Comparison of ENCODE assay signal across 11 cellular contexts in genomic region chr1:111720274-111720976, GRCh38. TPM values are rescaled to one million over a fixed set of nuclear protein-coding genes. Genes with fewer than 3 reads are reported as not detected.
A peak's percentile ranks its signal among the peaks of the same experiment; 100 is the strongest.
DNase-seq lines count a peak whose midpoint lies in the region; ATAC-seq and TF ChIP-seq lines count a peak whose summit lies in the region.
"Had no signal": no experiment of that assay in that cellular context is flagged by ENCODE, and none has a peak within 500 bp of the region (broad histone marks: within the 10 kb centered on the region; RNA-seq: fewer than 3 reads in every experiment).

No MANE protein-coding gene starts in this region.

- peaks cover 4% of the 10 kb centered on the region for H3K36me3 Mint-ChIP-seq in natural killer cell treated with Interleukin-12 subunit alpha and Interleukin-12 subunit beta and Interleukin-15 and Interleukin-18, amount 100 ng/mL, for 72 hours

- H3K4me1 Mint-ChIP-seq in natural killer cell treated with Interleukin-12 subunit alpha and Interleukin-12 subunit beta and Interleukin-15 and Interleukin-18, amount 100 ng/mL, for 72 hours (ENCODE audit: low read depth in 2 of 2), result peaks cover 19 to 23% of the 10 kb centered on the region in 2 donors

- no peak for TF ChIP-seq CTCF in AG04450 (IDR thresholded peaks at IDR 0.05; ENCODE audit: low read depth, low read length)
- TF ChIP-seq CTCF in esophagus squamous epithelium (IDR thresholded peaks at IDR 0.05), result no peak

- H3K27me3 ChIP-seq in AG04450 (ENCODE audit: control insufficient read depth, insufficient read depth, low read length), result no peaks in the 10 kb centered on the region
- H3K27me3 ChIP-seq in SJSA1 (replicated peaks), result no peaks in the 10 kb centered on the region
- no peaks in the 10 kb centered on the region for H3K27me3 ChIP-seq in esophagus squamous epithelium

- H3K9me3 Mint-ChIP-seq in natural killer cell treated with Interleukin-12 subunit alpha and Interleukin-12 subunit beta and Interleukin-15 and Interleukin-18, amount 100 ng/mL, for 72 hours, result no peaks in the 10 kb centered on the region
- H3K9me3 Mint-ChIP-seq: activated naive CD8-positive, alpha-beta T cell treated with anti-CD3 and anti-CD28 coated beads for 36 hours had no signal

- H3K9me3 ChIP-seq in AG04450 (ENCODE audit: control insufficient read depth, insufficient read depth, low read length), result no peaks in the 10 kb centered on the region
- no peaks in the 10 kb centered on the region for H3K9me3 ChIP-seq in SJSA1 (replicated peaks)
- H3K9me3 ChIP-seq in esophagus squamous epithelium, result no peaks in the 10 kb centered on the region

- no peak overlapping the region for H3K4me3 Mint-ChIP-seq in natural killer cell treated with Interleukin-12 subunit alpha and Interleukin-12 subunit beta and Interleukin-15 and Interleukin-18, amount 100 ng/mL, for 72 hours
- H3K4me3 Mint-ChIP-seq: activated naive CD8-positive, alpha-beta T cell treated with anti-CD3 and anti-CD28 coated beads for 36 hours had no signal

- peak in 1 of 2 donors; percentile 42 for ATAC-seq in natural killer cell treated with Interleukin-12 subunit alpha and Interleukin-12 subunit beta and Interleukin-15 and Interleukin-18, amount 100 ng/mL, for 72 hours

- DNase-seq in AG04450 (ENCODE audit: low read depth, low spot score) (no peak), SJSA1 (ENCODE audit: low read depth in 1 of 2, low spot score in 2 of 2) (peak; percentile 84 to 85), esophagus squamous epithelium (lab: John Stamatoyannopoulos, UW) (no peak), KG1 (lab: John Stamatoyannopoulos, UW) (no peak), UCSD-AML1 (lab: John Stamatoyannopoulos, UW; ENCODE audit: unreplicated experiment) (no peak), NCI-H2227 (lab: John Stamatoyannopoulos, UW; ENCODE audit: unreplicated experiment) (no peak)
- no peak for DNase-seq in natural killer cell treated with Interleukin-12 subunit alpha and Interleukin-12 subunit beta and Interleukin-15 and Interleukin-18, amount 100 ng/mL, for 72 hours (ENCODE audit: low spot score)
- no peak for DNase-seq in activated effector memory CD4-positive, alpha-beta T cell treated with Interleukin-2 at 50 U/mL for 16 hours
- DNase-seq: activated naive CD8-positive, alpha-beta T cell treated with anti-CD3 and anti-CD28 coated beads for 36 hours; kidney; NCI-H2227 treated with DMSO at 0.1 percent for 48 hours had no signal

- POLR2A ChIA-PET in AG04450 (lab: Yijun Ruan, JAX), result no interaction called here

- intact Hi-C loops in esophagus squamous epithelium (cut with DNase I), result no loop called here

- H3K4me1 ChIP-seq in SJSA1 (replicated peaks) (peaks cover 49% of the 10 kb centered on the region), esophagus squamous epithelium (peaks cover 18 to 64% (median 32%) of the 10 kb centered on the region in 3 donors)

- CTCF ChIA-PET in AG04450 (lab: Charles Lee), result interaction anchor here (0.7 to 1.4 kb wide), 4 partner anchors 27 to 239 kb away, joined by 3 to 4 read pairs (median 4); no protein-coding TSS in a partner anchor

- peaks cover 6% of the 10 kb centered on the region for H3K36me3 ChIP-seq in SJSA1
- H3K36me3 ChIP-seq in esophagus squamous epithelium, result peaks cover 0 to 10% (median 0%) of the 10 kb centered on the region in 3 donors

- peak overlapping the region; percentile 21 for H3K27ac ChIP-seq in AG04450 (ENCODE audit: low read depth, low read length)
- peak overlapping the region; percentile 88 for H3K27ac ChIP-seq in SJSA1
- peak overlapping the region; percentile 18 to 57 (median 36) for H3K27ac ChIP-seq in esophagus squamous epithelium

- H3K27me3 Mint-ChIP-seq in natural killer cell treated with Interleukin-12 subunit alpha and Interleukin-12 subunit beta and Interleukin-15 and Interleukin-18, amount 100 ng/mL, for 72 hours, result no peaks in the 10 kb centered on the region
- H3K27me3 Mint-ChIP-seq: activated naive CD8-positive, alpha-beta T cell treated with anti-CD3 and anti-CD28 coated beads for 36 hours had no signal

- WGBS in esophagus squamous epithelium, 2 donors, result 51 to 54% methylated on average over 7 of the region's 7 CpGs

- H3K27ac Mint-ChIP-seq in natural killer cell treated with Interleukin-12 subunit alpha and Interleukin-12 subunit beta and Interleukin-15 and Interleukin-18, amount 100 ng/mL, for 72 hours, result peak overlapping the region; percentile 3 to 28
- H3K27ac Mint-ChIP-seq: activated naive CD8-positive, alpha-beta T cell treated with anti-CD3 and anti-CD28 coated beads for 36 hours had no signal

- no peak for TF ChIP-seq POLR2A in esophagus squamous epithelium (IDR thresholded peaks at IDR 0.05)

- H3K4me3 ChIP-seq in AG04450 (ENCODE audit: low read depth, low read length) (no peak overlapping the region), SJSA1 (no peak overlapping the region), esophagus squamous epithelium (no peak overlapping the region)

RNA-seq across cellular contexts. Expression of gene INKA2, which starts 18.8 kb away (rescaled TPM):
- 2.3 and 2.7 TPM in 2 replicates for polyA plus RNA-seq in AG04450 (2011; rRNA removed)
- 4.0 and 5.8 TPM in 2 replicates for polyA minus RNA-seq in AG04450 (2011; rRNA and poly(A)+ RNA removed)
- 3.4 and 5.4 TPM in 2 replicates for total RNA-seq in SJSA1 (2014; rRNA removed; shearing (Covaris generic))
- total RNA-seq in esophagus squamous epithelium, result 1 to 10 TPM; 2.1 to 4.6 (median 3.9) TPM
- total RNA-seq in natural killer cell treated with Interleukin-12 subunit alpha and Interleukin-12 subunit beta and Interleukin-15 and Interleukin-18, amount 100 ng/mL, for 72 hours, result under 1 TPM in 1 of 2 donors, not detected in 1; 0.45 TPM

RNA-seq across cellular contexts. Expression of gene DDX20, which starts 35.3 kb away (rescaled TPM):
- 8.2 and 12.3 TPM in 2 replicates for polyA plus RNA-seq in AG04450 (2011; rRNA removed)
- 7.4 and 13.5 TPM in 2 replicates for polyA minus RNA-seq in AG04450 (2011; rRNA and poly(A)+ RNA removed)
- 22.8 and 37.8 TPM in 2 replicates for total RNA-seq in SJSA1 (2014; rRNA removed; shearing (Covaris generic))
- total RNA-seq in esophagus squamous epithelium, result 10 to 100 TPM in 3 of 4 donors, 1 to 10 TPM in 1; 7.2 to 23.8 (median 11.5) TPM
- total RNA-seq in natural killer cell treated with Interleukin-12 subunit alpha and Interleukin-12 subunit beta and Interleukin-15 and Interleukin-18, amount 100 ng/mL, for 72 hours, result 10 to 100 TPM; 18.5 to 22.7 TPM

Comparison
In these comparisons a context has a peak if more than half of its experiments do, and no peak if none do; other contexts are left out.
1. DNase-seq: peak in SJSA1 (2 of 2); none in AG04450 (single experiment), esophagus squamous epithelium (single experiment), natural killer cell treated with Interleukin-12 subunit alpha and Interleukin-12 subunit beta and Interleukin-15 and Interleukin-18, amount 100 ng/mL, for 72 hours (single experiment), KG1 (single experiment), activated effector memory CD4-positive, alpha-beta T cell treated with Interleukin-2 at 50 U/mL for 16 hours (single experiment), UCSD-AML1 (single experiment) and NCI-H2227 (single experiment).
2. H3K27ac ChIP-seq: peak in every context shown above with its lines; median percentile 88 in SJSA1; 36 in esophagus squamous epithelium; 21 in AG04450.